ENCODE assay signal across 25 cellular contexts in genomic region chr7:7938471-7938870, GRCh38.
"Had no signal": no experiment of that assay in that cellular context is flagged by ENCODE, and none has a peak within 500 bp of the region (broad histone marks: within the 10 kb centered on the region; RNA-seq: fewer than 3 reads in every experiment).

No MANE protein-coding gene starts in this region.

- H3K36me3 ChIP-seq: neutrophil, ovary, right lobe of liver, sigmoid colon, stomach, thoracic aorta, thyroid gland, tibial nerve, upper lobe of right lung, uterus had no signal

- H3K27ac ChIP-seq: neutrophil, ovary, parathyroid adenoma, psoas muscle, right lobe of liver, sigmoid colon, stomach, thoracic aorta, thyroid gland, tibial nerve, upper lobe of right lung, uterus had no signal

- H3K4me1 ChIP-seq: parathyroid adenoma, psoas muscle, right lobe of liver, sigmoid colon, stomach, tibial nerve, upper lobe of right lung, uterus had no signal

- DNase-seq: natural killer cell; nucleus accumbens; ovary; posterior cingulate gyrus; psoas muscle; right cardiac atrium; right lobe of liver; sigmoid colon; small intestine; stimulated activated CD4-positive, alpha-beta T cell treated with anti-CD3 and anti-CD28 coated beads, Interleukin-15, amount 100 ng/mL, for 24 hours; stimulated activated CD4-positive, alpha-beta T cell treated with anti-CD3 and anti-CD28 coated beads, Interleukin-2, amount 100 ng/mL, for 24 hours; stimulated activated CD4-positive, alpha-beta T cell treated with anti-CD3 and anti-CD28 coated beads, Interleukin-2, amount 100 ng/mL, for 48 hours; stimulated activated CD4-positive, alpha-beta T cell treated with anti-CD3 and anti-CD28 coated beads, Interleukin-4, amount 100 ng/mL, for 24 hours; stimulated activated naive B cell treated with anti-CD40 and anti-IgM and Interleukin-4, amounts not matched to agents 10 μg/mL and 1 μg/mL and 100 μg/mL, for 72 hours; stimulated activated naive CD4-positive, alpha-beta T cell treated with Interleukin-2 at 50 U/mL for 16 hours; stomach; thyroid gland; upper lobe of right lung; uterus had no signal

- H3K9ac ChIP-seq: parathyroid adenoma had no signal

- H3K27me3 ChIP-seq: neutrophil, ovary, right lobe of liver, sigmoid colon, stomach, thyroid gland, tibial nerve, upper lobe of right lung, uterus had no signal

- H3K79me2 ChIP-seq: parathyroid adenoma had no signal

- H2AFZ ChIP-seq: parathyroid adenoma had no signal

- FAIRE-seq: small intestine had no signal

- ATAC-seq: naive thymus-derived CD4-positive, alpha-beta T cell; natural killer cell; psoas muscle; right cardiac atrium; right lobe of liver; stimulated activated effector memory CD8-positive, alpha-beta T cell treated with anti-CD3 and anti-CD28 coated beads, Interleukin-12 subunit alpha, Interleukin-12 subunit beta, amount 100 ng/mL, for 72 hours; stimulated activated naive B cell treated with anti-CD40 and anti-IgM and Interleukin-4, amounts not matched to agents 10 μg/mL and 1 μg/mL and 100 μg/mL, for 72 hours; upper lobe of right lung had no signal

- H3K9me3 ChIP-seq: neutrophil, ovary, psoas muscle, right lobe of liver, sigmoid colon, stomach, thoracic aorta, thyroid gland, tibial nerve, upper lobe of right lung, uterus had no signal

- H3K4me3 ChIP-seq: ovary, psoas muscle, right lobe of liver, sigmoid colon, stomach, thoracic aorta, thyroid gland, tibial nerve, upper lobe of right lung, uterus had no signal
